In genomic region chr1:46718340-46718726, GRCh38 we compare ENCODE assay signal across 8 cellular contexts. TPM values are rescaled to one million over a fixed set of nuclear protein-coding genes. Genes with fewer than 3 reads are reported as not detected.
A peak's percentile ranks its signal among the peaks of the same experiment; 100 is the strongest.
DNase-seq lines count a peak whose midpoint lies in the region; ATAC-seq and TF ChIP-seq lines count a peak whose summit lies in the region.

No MANE protein-coding gene starts in this region.

- H3K36me3 ChIP-seq in PC-3 (ENCODE audit: low read depth, low read length): peaks cover 27% of the 10 kb centered on the region

- no peak for DNase-seq in PC-3
- no peak for DNase-seq in epithelial cell of proximal tubule (ENCODE audit: low read depth)
- no peak for DNase-seq in osteocyte (ENCODE audit: extremely low spot score, unreplicated experiment)
- DNase-seq in stimulated activated CD4-positive, alpha-beta T cell treated with anti-CD3 and anti-CD28 coated beads, Interleukin-2, amount 100 ng/mL, for 48 hours: no peak
- no peak for DNase-seq in NCI-H187 (lab: John Stamatoyannopoulos, UW)
- no peak for DNase-seq in NCI-H146 treated with DMSO at 0.1 percent for 48 hours (lab: John Stamatoyannopoulos, UW; ENCODE audit: unreplicated experiment)
- DNase-seq in H4 (ENCODE audit: low spot score): no peak

- TF ChIP-seq CTCF in PC-3 (conservative IDR thresholded peaks at IDR 0.05; ENCODE audit: low read depth, low read length) (no peak), epithelial cell of proximal tubule (conservative IDR thresholded peaks at IDR 0.05; ENCODE audit: low read depth, low read length) (no peak), osteocyte (IDR thresholded peaks at IDR 0.05) (no peak)

- no peaks in the 10 kb centered on the region for H3K9me3 Mint-ChIP-seq in osteocyte (ENCODE audit: unreplicated experiment)

- no peaks in the 10 kb centered on the region for H3K9me3 ChIP-seq in PC-3 (ENCODE audit: low read length)

- peak overlapping the region; percentile 100 for H3K4me2 ChIP-seq in PC-3 (ENCODE audit: low read length)

- H3K4me1 Mint-ChIP-seq in osteocyte (ENCODE audit: unreplicated experiment): peaks cover 28% of the 10 kb centered on the region

- H3K4me3 ChIP-seq in PC-3 (ENCODE audit: low read length): peak overlapping the region; percentile 100
- peak overlapping the region; percentile 94 for H3K4me3 ChIP-seq in epithelial cell of proximal tubule (ENCODE audit: low read depth, low read length)

- POLR2A ChIA-PET in PC-3 (lab: Charles Lee; ENCODE audit: unreplicated experiment): interaction anchor here (0.6 kb wide), 1 partner anchor 8 kb away, joined by 5 read pairs; no protein-coding TSS in a partner anchor

- BruUV-seq in PC-3 (replicated peaks; lab: Mats Ljungman, UMichigan): no TSS peak

- H3F3A ChIP-seq in PC-3 (ENCODE audit: low read length, unreplicated experiment): no peaks in the 10 kb centered on the region

- intact Hi-C loops in PC-3 (cut with micrococcal nuclease): loop anchor here (2.0 to 5.0 kb wide), 3 partner anchors 56 to 116 kb away; partner anchors contain the start of gene MKNK1

- H2AFZ ChIP-seq in PC-3 (ENCODE audit: low read length): peak overlapping the region; percentile 82

- H4K20me1 ChIP-seq in PC-3 (ENCODE audit: low read length): peaks cover 12% of the 10 kb centered on the region

- H3K27ac ChIP-seq in PC-3 (ENCODE audit: low read length): peak overlapping the region; percentile 47

- H3K9ac ChIP-seq in PC-3 (ENCODE audit: low read length): peak overlapping the region; percentile 96

- peaks cover 14% of the 10 kb centered on the region for H3K27me3 Mint-ChIP-seq in osteocyte (ENCODE audit: unreplicated experiment)

- peak overlapping the region; percentile 82 for H3K4me3 Mint-ChIP-seq in osteocyte (ENCODE audit: unreplicated experiment)

- H3K4me1 ChIP-seq in PC-3 (ENCODE audit: insufficient read depth, low read length): peaks cover 25% of the 10 kb centered on the region

- no peaks in the 10 kb centered on the region for H3K9me2 ChIP-seq in PC-3 (replicated peaks; ENCODE audit: low read length)

- ATAC-seq in GM19035 (IDR thresholded peaks at IDR 0.05; ENCODE audit: unreplicated experiment) (peak; percentile 14), PC-3 (peak; percentile 8)

- H3K27me3 ChIP-seq in PC-3 (ENCODE audit: low read length): no peaks in the 10 kb centered on the region

- H3K36me3 Mint-ChIP-seq in osteocyte (ENCODE audit: unreplicated experiment): peaks cover 8% of the 10 kb centered on the region

- H3K79me2 ChIP-seq in PC-3 (ENCODE audit: low read length): peaks cover 28% of the 10 kb centered on the region

- H3K27ac Mint-ChIP-seq in osteocyte (ENCODE audit: unreplicated experiment): peak overlapping the region; percentile 71

- CTCF ChIA-PET in PC-3 (lab: Charles Lee): no interaction called here

RNA-seq across cellular contexts. Expression of gene EFCAB14, which starts 0.6 kb away (rescaled TPM):
- total RNA-seq in PC-3 (2014; rRNA removed): 45.7 and 52.3 TPM in 2 replicates
- total RNA-seq in epithelial cell of proximal tubule: 41.5 and 46.9 TPM in 2 replicates
- 57.6 and 58.9 TPM in 2 replicates for total RNA-seq in osteocyte
- total RNA-seq in H4 (2014; rRNA removed; shearing (Covaris generic)): 54.2 and 76.6 TPM in 2 replicates

RNA-seq across cellular contexts. Expression of gene TEX38, which starts 46.7 kb away (rescaled TPM):
- not detected in 2 replicates for total RNA-seq in PC-3 (2014; rRNA removed)
- total RNA-seq in epithelial cell of proximal tubule: not detected in 2 replicates
- total RNA-seq in osteocyte: not detected in 2 replicates
- not detected in 2 replicates for total RNA-seq in H4 (2014; rRNA removed; shearing (Covaris generic))

RNA-seq across cellular contexts. Expression of gene ATPAF1, which starts 50.2 kb away (rescaled TPM):
- total RNA-seq in PC-3 (2014; rRNA removed) (68.3 and 83.7 TPM in 2 replicates), epithelial cell of proximal tubule (39.6 and 57.5 TPM in 2 replicates), osteocyte (34.2 and 35.7 TPM in 2 replicates)
- total RNA-seq in H4 (2014; rRNA removed; shearing (Covaris generic)): 73.0 and 82.3 TPM in 2 replicates
